Comparison of ENCODE assay signal across 11 cellular contexts in the genomic region with DNA sequence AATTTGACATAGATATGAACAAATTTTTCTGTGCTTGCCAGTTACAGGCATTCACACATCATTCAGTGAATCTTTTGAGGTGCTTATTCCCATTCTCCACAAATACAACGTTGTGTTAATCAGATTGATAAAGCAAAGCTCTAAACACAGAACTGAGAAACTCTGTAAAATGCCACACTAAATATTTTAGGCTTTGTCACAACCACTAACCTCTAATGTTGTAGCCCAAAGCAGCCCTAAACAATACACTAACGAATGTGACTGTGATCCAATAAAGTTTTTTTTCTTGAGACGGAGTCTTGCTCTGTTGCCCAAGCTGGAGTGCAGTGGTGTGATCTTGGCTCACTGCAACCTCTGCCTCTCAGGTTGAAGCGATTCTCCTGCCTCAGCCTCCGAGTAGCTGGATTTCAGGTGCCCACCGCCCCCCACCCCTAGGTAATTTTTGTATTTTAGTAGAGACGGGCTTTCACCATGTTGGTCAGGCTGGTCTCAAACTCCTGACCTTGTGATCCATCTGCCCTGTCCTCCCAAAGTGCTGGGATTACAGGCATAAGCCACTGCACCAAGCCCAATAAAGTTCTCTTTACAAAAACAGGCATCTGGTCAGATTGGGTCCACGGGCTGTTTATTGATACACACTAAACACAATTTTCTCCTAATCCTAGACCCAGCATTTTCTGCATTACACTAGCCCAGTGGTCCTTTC. TPM values are rescaled to one million over a fixed set of nuclear protein-coding genes. Genes with fewer than 3 reads are reported as not detected.
DNase-seq lines count a peak whose midpoint lies in the region; ATAC-seq and TF ChIP-seq lines count a peak whose summit lies in the region.
"Had no signal": no experiment of that assay in that cellular context is flagged by ENCODE, and none has a peak within 500 bp of the region (broad histone marks: within the 10 kb centered on the region; RNA-seq: fewer than 3 reads in every experiment).

No MANE protein-coding gene starts in this region.

- no peak overlapping the region for H3K9ac ChIP-seq in SK-N-MC (ENCODE audit: insufficient read length)

- H3K36me3 Mint-ChIP-seq in CD4-positive, alpha-beta T cell (ENCODE audit: low read depth): peaks cover 27% of the 10 kb centered on the region

- H3K4me3 Mint-ChIP-seq in CD4-positive, alpha-beta T cell: no peak overlapping the region

- TF ChIP-seq CTCF in CD4-positive, alpha-beta T cell (IDR thresholded peaks at IDR 0.05): no peak

- H3K36me3 ChIP-seq in SK-N-MC (ENCODE audit: insufficient read depth, low read length): peaks cover 38% of the 10 kb centered on the region

- no peak overlapping the region for H3K27ac ChIP-seq in CD4-positive, alpha-beta T cell (ENCODE audit: low read depth, low read length)
- H3K27ac ChIP-seq in SK-N-MC (0 out of 2 replicates have a peak overlapping the region, but pooled peaks have one; percentile 3), caudate nucleus (ENCODE audit: low read depth, low read length) (no peak overlapping the region)

- intact Hi-C loops in CD4-positive, alpha-beta T cell (cut with DNase I, micrococcal nuclease): no loop called here

- no peaks in the 10 kb centered on the region for H3K27me3 Mint-ChIP-seq in CD4-positive, alpha-beta T cell

- peak overlapping the region; percentile 3 for H3K27ac Mint-ChIP-seq in CD4-positive, alpha-beta T cell

- no peaks in the 10 kb centered on the region for H3K9me3 ChIP-seq in CD4-positive, alpha-beta T cell (ENCODE audit: control insufficient read depth, low read length)
- no peaks in the 10 kb centered on the region for H3K9me3 ChIP-seq in SK-N-MC (ENCODE audit: low read depth, low read length)

- POLR2A ChIA-PET in CD4-positive, alpha-beta T cell (lab: Charles Lee): no interaction called here

- ATAC-seq in CD4-positive, alpha-beta T cell (ENCODE audit: poor library complexity): no peak
- ATAC-seq in GM19035 (IDR thresholded peaks at IDR 0.05; ENCODE audit: unreplicated experiment) (peak; percentile 40), HG02870 (IDR thresholded peaks at IDR 0.05; ENCODE audit: unreplicated experiment) (peak; percentile 38)

- peaks cover 32% of the 10 kb centered on the region for H3K4me1 Mint-ChIP-seq in CD4-positive, alpha-beta T cell (ENCODE audit: low read depth)

- H3K27me3 ChIP-seq in CD4-positive, alpha-beta T cell (ENCODE audit: control insufficient read depth, insufficient read depth, low read length): no peaks in the 10 kb centered on the region

- CTCF ChIA-PET in CD4-positive, alpha-beta T cell (lab: Charles Lee): interaction anchor here (3.1 kb wide), 1 partner anchor 25 kb away, joined by 7 read pairs; no protein-coding TSS in a partner anchor

- H3K9me3 Mint-ChIP-seq in CD4-positive, alpha-beta T cell: no peaks in the 10 kb centered on the region

- no peak overlapping the region for H3K4me3 ChIP-seq in SK-N-MC

- DNase-seq in CD4-positive, alpha-beta T cell: no peak
- DNase-seq in SK-N-MC (ENCODE audit: low read depth, low spot score) (no peak), H4 (ENCODE audit: low spot score) (no peak), caudate nucleus (lab: John Stamatoyannopoulos, UW) (no peak), NAMALWA (ENCODE audit: low spot score) (no peak), pons (ENCODE audit: low spot score) (no peak)
- DNase-seq: activated CD4-positive, alpha-beta T cell treated with anti-CD3 and anti-CD28 coated beads, Interleukin-2, amount 50 U/mL, for 48 hours; DMS79 treated with DMSO at 0.1 percent for 48 hours; stimulated activated naive CD4-positive, alpha-beta T cell had no signal

RNA-seq across cellular contexts. Expression of a gene that starts 6.9 kb away (rescaled TPM):
- total RNA-seq in CD4-positive, alpha-beta T cell: 100 to 1,000 TPM; 126 to 131 TPM
- total RNA-seq in H4 (2014; rRNA removed; shearing (Covaris generic)): 338 and 389 TPM in 2 replicates
